ENCODE assay signal across 9 cellular contexts in genomic region chr1:90707363-90707710, GRCh38. TPM values are rescaled to one million over a fixed set of nuclear protein-coding genes. Genes with fewer than 3 reads are reported as not detected.
DNase-seq lines count a peak whose midpoint lies in the region; ATAC-seq and TF ChIP-seq lines count a peak whose summit lies in the region.
"Had no signal": no experiment of that assay in that cellular context is flagged by ENCODE, and none has a peak within 500 bp of the region (broad histone marks: within the 10 kb centered on the region; RNA-seq: fewer than 3 reads in every experiment).

No MANE protein-coding gene starts in this region.

- H3K27me3 ChIP-seq in adipocyte (replicated peaks; ENCODE audit: control insufficient read depth, insufficient read depth, low read length) (peaks cover 85% of the 10 kb centered on the region), kidney epithelial cell (ENCODE audit: control insufficient read depth, insufficient read depth, low read length) (peaks cover 68% of the 10 kb centered on the region), thoracic aorta (replicated peaks; ENCODE audit: insufficient read depth) (peaks cover 35% of the 10 kb centered on the region)

- no peaks in the 10 kb centered on the region for H3K36me3 ChIP-seq in adipocyte (ENCODE audit: control insufficient read depth, insufficient read depth, low read length, severe bottlenecking)
- H3K36me3 ChIP-seq in kidney epithelial cell (ENCODE audit: control insufficient read depth, insufficient read depth, low read length): no peaks in the 10 kb centered on the region
- H3K36me3 ChIP-seq in thoracic aorta: no peaks in the 10 kb centered on the region
- H3K36me3 ChIP-seq: BLaER1 had no signal

- H3K4me3 ChIP-seq in adipocyte (ENCODE audit: low read length) (peak overlapping the region; percentile 70), kidney epithelial cell (ENCODE audit: low read depth, low read length) (no peak overlapping the region), thoracic aorta (peak overlapping the region; percentile 49)
- H3K4me3 ChIP-seq: BLaER1 had no signal

- peaks cover 11% of the 10 kb centered on the region for H3K9me3 Mint-ChIP-seq in activated CD4-positive, alpha-beta T cell treated with anti-CD3 and anti-CD28 coated beads, Interleukin-2, amount 10 ng/mL, durations not matched to agents 24 days and 14 days

- no peak overlapping the region for H3K4me3 Mint-ChIP-seq in activated CD4-positive, alpha-beta T cell treated with anti-CD3 and anti-CD28 coated beads, Interleukin-2, amount 10 ng/mL, durations not matched to agents 24 days and 14 days

- peaks cover 77% of the 10 kb centered on the region for H3K27me3 Mint-ChIP-seq in activated CD4-positive, alpha-beta T cell treated with anti-CD3 and anti-CD28 coated beads, Interleukin-2, amount 10 ng/mL, durations not matched to agents 24 days and 14 days

- no peak for ATAC-seq in thoracic aorta (ENCODE audit: insufficient number of reproducible peaks, low FRiP score, low read depth)
- ATAC-seq in GM21737 (IDR thresholded peaks at IDR 0.05; ENCODE audit: unreplicated experiment): no peak
- no peak for ATAC-seq in GM21367 (IDR thresholded peaks at IDR 0.05; ENCODE audit: unreplicated experiment)

- no peak overlapping the region for H3K27ac Mint-ChIP-seq in activated CD4-positive, alpha-beta T cell treated with anti-CD3 and anti-CD28 coated beads, Interleukin-2, amount 10 ng/mL, durations not matched to agents 24 days and 14 days

- peak; percentile 62 for DNase-seq in activated CD4-positive, alpha-beta T cell treated with anti-CD3 and anti-CD28 coated beads, Interleukin-2, amount 10 ng/mL, durations not matched to agents 24 days and 14 days
- no peak for DNase-seq in activated CD4-positive, alpha-beta T cell treated with anti-CD3 and anti-CD28 coated beads, Interleukin-2, amount 50 U/mL, for 1 hour
- peak; percentile 51 for DNase-seq in adipocyte (ENCODE audit: low read depth)
- peak; percentile 4 for DNase-seq in kidney epithelial cell (ENCODE audit: low read depth)
- no peak for DNase-seq in thoracic aorta (ENCODE audit: low spot score)
- no peak for DNase-seq in activated effector memory CD4-positive, alpha-beta T cell treated with Interleukin-2 at 50 U/mL for 16 hours

- H3K4me1 ChIP-seq in adipocyte (ENCODE audit: control insufficient read depth, insufficient read depth, low read length) (peaks cover 5% of the 10 kb centered on the region), thoracic aorta (ENCODE audit: control insufficient read depth in 1 of 2, low read depth in 2 of 2) (peaks cover 11 to 30% of the 10 kb centered on the region in 2 donors)
- H3K4me1 ChIP-seq: BLaER1 had no signal

- H3K9ac ChIP-seq in adipocyte (ENCODE audit: low read length): no peak overlapping the region
- H3K9ac ChIP-seq: BLaER1 had no signal

- peaks cover 5% of the 10 kb centered on the region for H3K9me3 ChIP-seq in adipocyte (ENCODE audit: control insufficient read depth, low read length)
- H3K9me3 ChIP-seq in thoracic aorta: no peaks in the 10 kb centered on the region

- no peak overlapping the region for H3K27ac ChIP-seq in thoracic aorta
- H3K27ac ChIP-seq: BLaER1 had no signal

- H3K36me3 Mint-ChIP-seq in activated CD4-positive, alpha-beta T cell treated with anti-CD3 and anti-CD28 coated beads, Interleukin-2, amount 10 ng/mL, durations not matched to agents 24 days and 14 days (ENCODE audit: low read depth): peaks cover 3% of the 10 kb centered on the region

- intact Hi-C loops in activated CD4-positive, alpha-beta T cell treated with anti-CD3 and anti-CD28 coated beads, Interleukin-2, amount 10 ng/mL, durations not matched to agents 24 days and 14 days (cut with micrococcal nuclease): loop anchor here (2.0 to 5.0 kb wide), 2 partner anchors 19 to 125 kb away; no protein-coding TSS in a partner anchor

- TF ChIP-seq CTCF in kidney epithelial cell (IDR thresholded peaks at IDR 0.05; ENCODE audit: insufficient read depth, low read length, poor library complexity, severe bottlenecking) (no peak), thoracic aorta (IDR thresholded peaks at IDR 0.05) (no peak)

- H3K4me1 Mint-ChIP-seq in activated CD4-positive, alpha-beta T cell treated with anti-CD3 and anti-CD28 coated beads, Interleukin-2, amount 10 ng/mL, durations not matched to agents 24 days and 14 days: peaks cover 2% of the 10 kb centered on the region

RNA-seq across cellular contexts. Expression of gene BARHL2, which starts 9.8 kb away (rescaled TPM):
- total RNA-seq in activated CD4-positive, alpha-beta T cell treated with anti-CD3 and anti-CD28 coated beads, Interleukin-2, amount 10 ng/mL, durations not matched to agents 24 days and 14 days: not detected in 2 replicates
- total RNA-seq in kidney epithelial cell: not detected in 2 replicates
- not detected for total RNA-seq in thoracic aorta

Comparison
In these comparisons a context has a peak if more than half of its experiments do, and no peak if none do; other contexts are left out.
1. DNase-seq: peak in activated CD4-positive, alpha-beta T cell treated with anti-CD3 and anti-CD28 coated beads, Interleukin-2, amount 10 ng/mL, durations not matched to agents 24 days and 14 days (single experiment), adipocyte (single experiment) and kidney epithelial cell (single experiment); none in activated CD4-positive, alpha-beta T cell treated with anti-CD3 and anti-CD28 coated beads, Interleukin-2, amount 50 U/mL, for 1 hour (single experiment), thoracic aorta (single experiment) and activated effector memory CD4-positive, alpha-beta T cell treated with Interleukin-2 at 50 U/mL for 16 hours (single experiment).